In genomic region chr17:79251824-79252223, GRCh38 we compare ENCODE assay signal across 15 cellular contexts.
"Had no signal": no experiment of that assay in that cellular context is flagged by ENCODE, and none has a peak within 500 bp of the region (broad histone marks: within the 10 kb centered on the region; RNA-seq: fewer than 3 reads in every experiment).

No MANE protein-coding gene starts in this region.

- H3K4me1 ChIP-seq: colonic mucosa, gastrocnemius medialis, parathyroid adenoma, prostate gland had no signal

- H3K27ac ChIP-seq: colonic mucosa, gastrocnemius medialis, parathyroid adenoma, prostate gland had no signal

- H3K36me3 ChIP-seq: colonic mucosa, gastrocnemius medialis, prostate gland had no signal

- H3K4me3 ChIP-seq: colonic mucosa, gastrocnemius medialis, mucosa of descending colon, prostate gland had no signal

- ATAC-seq: esophagus mucosa; gastrocnemius medialis; left lobe of liver; mucosa of descending colon; naive thymus-derived CD8-positive, alpha-beta T cell; sciatic nerve had no signal

- DNase-seq: colonic mucosa; dermis blood vessel endothelial cell; gastrocnemius medialis; islet precursor cell; mucosa of descending colon; naive thymus-derived CD8-positive, alpha-beta T cell; occipital lobe; retina; stimulated activated naive CD4-positive, alpha-beta T cell; trophoblast cell had no signal

- H3K79me2 ChIP-seq: parathyroid adenoma had no signal

- H3K27me3 ChIP-seq: colonic mucosa had no signal

- H3K9me3 ChIP-seq: colonic mucosa, gastrocnemius medialis, mucosa of descending colon, prostate gland had no signal

- H2AFZ ChIP-seq: parathyroid adenoma had no signal

- H3K9ac ChIP-seq: parathyroid adenoma had no signal
